29 cellular contexts compared by ENCODE assay signal in genomic region chr2:214135966-214136365, GRCh38.
DNase-seq lines count a peak whose midpoint lies in the region; ATAC-seq and TF ChIP-seq lines count a peak whose summit lies in the region.
"Had no signal": no experiment of that assay in that cellular context is flagged by ENCODE, and none has a peak within 500 bp of the region (broad histone marks: within the 10 kb centered on the region; RNA-seq: fewer than 3 reads in every experiment).

No MANE protein-coding gene starts in this region.

- H3K4me1 ChIP-seq in ascending aorta: no peaks in the 10 kb centered on the region
- H3K4me1 ChIP-seq: heart left ventricle, prostate gland, upper lobe of right lung had no signal

- no peaks in the 10 kb centered on the region for H3K4me1 Mint-ChIP-seq in stimulated activated naive CD8-positive, alpha-beta T cell treated with anti-CD3 and anti-CD28 coated beads, Interleukin-15, amount 100 ng/mL, for 72 hours
- H3K4me1 Mint-ChIP-seq: activated CD4-positive, alpha-beta T cell treated with anti-CD3 and anti-CD28 coated beads, Interleukin-2, amount 10 ng/mL, durations not matched to agents 7 days and 5 days; activated naive CD4-positive, alpha-beta T cell treated with anti-CD3 and anti-CD28 coated beads, Interleukin-2, amount 50 U/mL, for 24 hours; B cell; memory B cell; T-helper 17 cell had no signal

- no peak for DNase-seq in stimulated activated naive CD8-positive, alpha-beta T cell treated with anti-CD3 and anti-CD28 coated beads, Interleukin-15, amount 100 ng/mL, for 72 hours
- no peak for DNase-seq in stimulated activated naive CD8-positive, alpha-beta T cell treated with anti-CD3 and anti-CD28 coated beads, Interleukin-15, Interleukin-2, amounts not matched to agents 100 U/mL and 50 U/mL, for 24 hours
- DNase-seq in RKO (ENCODE audit: low spot score) (peak; percentile 9), ascending aorta (ENCODE audit: low spot score in 2 of 2) (no peak), activated gamma-delta T cell treated with Interleukin-2 at 50 U/mL for 16 hours (no peak)
- no peak for DNase-seq in NK-92 treated with Interleukin-12 subunit alpha and Interleukin-12 subunit beta, amount 100 ng/mL, for 24 hours (lab: John Stamatoyannopoulos, UW)
- DNase-seq: activated CD4-positive, alpha-beta T cell treated with anti-CD3 and anti-CD28 coated beads, Interleukin-2, amount 10 ng/mL, durations not matched to agents 7 days and 5 days; central memory CD4-positive, alpha-beta T cell; dermis blood vessel endothelial cell; GF-D8; heart left ventricle; left cardiac atrium; MM.1S; NCI-H1436; stimulated activated CD4-positive, alpha-beta T cell treated with anti-CD3 and anti-CD28 coated beads, Interleukin-1b, Interleukin-23, amount 100 ng/mL, for 48 hours; substantia nigra; T-helper 17 cell; upper lobe of right lung had no signal

- H3K27me3 ChIP-seq in ascending aorta: no peaks in the 10 kb centered on the region
- H3K27me3 ChIP-seq: heart left ventricle, neutrophil, upper lobe of right lung had no signal

- no peak overlapping the region for H3K27ac Mint-ChIP-seq in stimulated activated naive CD8-positive, alpha-beta T cell treated with anti-CD3 and anti-CD28 coated beads, Interleukin-15, amount 100 ng/mL, for 72 hours
- H3K27ac Mint-ChIP-seq: activated CD4-positive, alpha-beta T cell treated with anti-CD3 and anti-CD28 coated beads, Interleukin-2, amount 10 ng/mL, durations not matched to agents 7 days and 5 days; activated naive CD4-positive, alpha-beta T cell treated with anti-CD3 and anti-CD28 coated beads, Interleukin-2, amount 50 U/mL, for 24 hours; activated T-helper 1 cell treated with anti-CD3 and anti-CD28 coated beads, Interleukin-12 subunit alpha, Interleukin-12 subunit beta, Interleukin-2, Interleukin-4 antibody, amounts not matched to agents 30 ng/mL and 10 ng/mL and 1 ng/mL, durations not matched to agents 14 hours and 24 hours and 36 hours; B cell; memory B cell; T-helper 17 cell had no signal

- H3K4me3 ChIP-seq in ascending aorta: no peak overlapping the region
- H3K4me3 ChIP-seq: A549, heart left ventricle, prostate gland, SK-N-MC, upper lobe of right lung had no signal

- TF ChIP-seq CTCF in ascending aorta (IDR thresholded peaks at IDR 0.05): no peak

- ATAC-seq in stimulated activated naive CD8-positive, alpha-beta T cell treated with anti-CD3 and anti-CD28 coated beads, Interleukin-15, amount 100 ng/mL, for 72 hours: peak; percentile 37
- no peak for ATAC-seq in stimulated activated naive CD8-positive, alpha-beta T cell treated with anti-CD3 and anti-CD28 coated beads, Interleukin-15, Interleukin-2, amounts not matched to agents 100 U/mL and 50 U/mL, for 24 hours
- peak; percentile 44 for ATAC-seq in esophagus mucosa
- no peak for ATAC-seq in HG03095 (IDR thresholded peaks at IDR 0.05; ENCODE audit: unreplicated experiment)
- ATAC-seq: A549, heart left ventricle, left cardiac atrium, T-helper 17 cell, upper lobe of right lung had no signal

- intact Hi-C loops in ascending aorta (cut with DNase I): no loop called here

- no peaks in the 10 kb centered on the region for H3K9me3 ChIP-seq in ascending aorta
- H3K9me3 ChIP-seq: A549, heart left ventricle, neutrophil, prostate gland, upper lobe of right lung had no signal

- no peak overlapping the region for H3K4me3 Mint-ChIP-seq in stimulated activated naive CD8-positive, alpha-beta T cell treated with anti-CD3 and anti-CD28 coated beads, Interleukin-15, amount 100 ng/mL, for 72 hours
- H3K4me3 Mint-ChIP-seq: activated CD4-positive, alpha-beta T cell treated with anti-CD3 and anti-CD28 coated beads, Interleukin-2, amount 10 ng/mL, durations not matched to agents 7 days and 5 days; activated naive CD4-positive, alpha-beta T cell treated with anti-CD3 and anti-CD28 coated beads, Interleukin-2, amount 50 U/mL, for 24 hours; activated T-helper 1 cell treated with anti-CD3 and anti-CD28 coated beads, Interleukin-12 subunit alpha, Interleukin-12 subunit beta, Interleukin-2, Interleukin-4 antibody, amounts not matched to agents 30 ng/mL and 10 ng/mL and 1 ng/mL, durations not matched to agents 14 hours and 24 hours and 36 hours; B cell; memory B cell; T-helper 17 cell had no signal

- H3K36me3 ChIP-seq in ascending aorta: no peaks in the 10 kb centered on the region
- H3K36me3 ChIP-seq: heart left ventricle, neutrophil, prostate gland, upper lobe of right lung had no signal

- no peaks in the 10 kb centered on the region for H3K27me3 Mint-ChIP-seq in stimulated activated naive CD8-positive, alpha-beta T cell treated with anti-CD3 and anti-CD28 coated beads, Interleukin-15, amount 100 ng/mL, for 72 hours
- H3K27me3 Mint-ChIP-seq: activated CD4-positive, alpha-beta T cell treated with anti-CD3 and anti-CD28 coated beads, Interleukin-2, amount 10 ng/mL, durations not matched to agents 7 days and 5 days; activated naive CD4-positive, alpha-beta T cell treated with anti-CD3 and anti-CD28 coated beads, Interleukin-2, amount 50 U/mL, for 24 hours; B cell; memory B cell; T-helper 17 cell had no signal

- no peak overlapping the region for H3K27ac ChIP-seq in ascending aorta
- H3K27ac ChIP-seq: A549, heart left ventricle, neutrophil, prostate gland, SK-N-MC, upper lobe of right lung, VCaP had no signal

- H3K9me3 Mint-ChIP-seq in stimulated activated naive CD8-positive, alpha-beta T cell treated with anti-CD3 and anti-CD28 coated beads, Interleukin-15, amount 100 ng/mL, for 72 hours: peaks cover 0 to 4% of the 10 kb centered on the region in 2 donors
- H3K9me3 Mint-ChIP-seq: activated CD4-positive, alpha-beta T cell treated with anti-CD3 and anti-CD28 coated beads, Interleukin-2, amount 10 ng/mL, durations not matched to agents 7 days and 5 days; activated T-helper 1 cell treated with anti-CD3 and anti-CD28 coated beads, Interleukin-12 subunit alpha, Interleukin-12 subunit beta, Interleukin-2, Interleukin-4 antibody, amounts not matched to agents 30 ng/mL and 10 ng/mL and 1 ng/mL, durations not matched to agents 14 hours and 24 hours and 36 hours had no signal

Comparison
In these comparisons a context has a peak if more than half of its experiments do, and no peak if none do; other contexts are left out.
1. ATAC-seq: peak in stimulated activated naive CD8-positive, alpha-beta T cell treated with anti-CD3 and anti-CD28 coated beads, Interleukin-15, amount 100 ng/mL, for 72 hours (single experiment) and esophagus mucosa (single experiment); none in stimulated activated naive CD8-positive, alpha-beta T cell treated with anti-CD3 and anti-CD28 coated beads, Interleukin-15, Interleukin-2, amounts not matched to agents 100 U/mL and 50 U/mL, for 24 hours (single experiment) and HG03095 (single experiment).